8 cellular contexts compared by ENCODE assay signal in the genomic region with DNA sequence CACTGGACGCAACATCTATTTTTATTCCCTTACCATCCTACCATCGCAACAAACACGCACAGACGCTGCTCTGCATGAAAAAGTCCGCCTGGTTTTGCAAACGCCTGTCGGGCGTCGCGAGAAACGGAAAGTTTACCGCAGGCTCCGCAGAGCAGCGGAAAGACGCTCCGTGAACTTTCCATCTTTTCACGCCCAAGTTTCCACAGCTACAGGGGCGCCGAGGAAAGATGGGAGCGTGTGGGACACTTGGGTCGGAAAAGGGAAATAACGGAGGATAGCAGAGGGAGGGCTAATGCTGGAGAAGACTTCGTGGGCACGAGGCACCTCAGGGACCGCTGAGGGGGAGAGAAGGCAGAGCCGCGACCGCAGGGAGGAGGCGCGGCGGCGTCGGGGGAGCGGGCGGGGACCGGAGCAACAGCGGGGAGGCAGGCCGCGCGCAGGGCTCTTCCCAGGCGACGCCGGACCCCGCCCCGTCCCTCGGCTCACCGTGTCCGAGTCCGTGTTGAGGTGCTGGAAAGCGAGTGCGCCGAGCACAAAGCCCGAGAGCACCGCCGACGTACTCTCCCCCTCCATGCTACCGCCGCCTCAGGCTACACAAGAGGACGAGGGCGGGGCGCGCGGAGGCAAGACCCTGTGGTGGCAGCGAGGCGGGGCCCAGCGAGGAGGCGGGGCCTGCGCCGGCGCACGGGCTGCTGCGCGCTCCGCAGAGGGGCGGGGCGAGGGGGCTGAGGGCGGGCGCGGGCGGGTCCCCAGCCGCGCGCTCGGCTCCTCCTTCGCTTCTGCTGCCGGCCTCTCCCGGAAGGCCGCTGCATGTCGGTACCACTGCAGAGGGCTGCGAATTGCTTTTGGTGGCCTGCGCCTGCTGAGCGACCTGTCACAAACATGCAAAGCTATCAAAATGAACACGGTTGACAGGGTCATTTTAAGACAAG. TPM values are rescaled to one million over a fixed set of nuclear protein-coding genes. Genes with fewer than 3 reads are reported as not detected.
DNase-seq lines count a peak whose midpoint lies in the region; ATAC-seq and TF ChIP-seq lines count a peak whose summit lies in the region.

ABRAXAS1 (minus strand) TSS at position 601 of the 932 bp plus-strand sequence; CDS start at position 573, 28 bp downstream.

- TF ChIP-seq CTCF in CD4-positive, alpha-beta T cell (IDR thresholded peaks at IDR 0.05) = no peak
- TF ChIP-seq CTCF in lower lobe of right lung (IDR thresholded peaks at IDR 0.05) = no peak

- CTCF ChIA-PET in CD4-positive, alpha-beta T cell (lab: Charles Lee) = interaction anchor here (0.7 to 1.0 kb wide), 4 partner anchors 29 to 1200 kb away, joined by 3 to 4 read pairs (median 3); partner anchors contain the start of genes HELQ and MRPS18C
- CTCF ChIA-PET in activated CD4-positive, alpha-beta memory T cell treated with anti-CD3 and anti-CD28 coated beads, Interleukin-2, amount 10 ng/mL, durations not matched to agents 7 days and 5 days (lab: Charles Lee) = interaction anchor here (0.7 to 1.2 kb wide), 2 partner anchors 24 to 155 kb away, joined by 3 to 7 read pairs; no protein-coding TSS in a partner anchor

- peaks cover 32% of the 10 kb centered on the region for H3K4me1 Mint-ChIP-seq in CD4-positive, alpha-beta T cell (ENCODE audit: low read depth)
- peaks cover 15% of the 10 kb centered on the region for H3K4me1 Mint-ChIP-seq in activated CD4-positive, alpha-beta memory T cell treated with anti-CD3 and anti-CD28 coated beads, Interleukin-2, amount 10 ng/mL, durations not matched to agents 7 days and 5 days

- peaks cover 7% of the 10 kb centered on the region for H3K4me1 ChIP-seq in lower lobe of right lung

- H3K36me3 Mint-ChIP-seq in CD4-positive, alpha-beta T cell (ENCODE audit: low read depth) = peaks cover 20% of the 10 kb centered on the region
- H3K36me3 Mint-ChIP-seq in activated CD4-positive, alpha-beta memory T cell treated with anti-CD3 and anti-CD28 coated beads, Interleukin-2, amount 10 ng/mL, durations not matched to agents 7 days and 5 days (ENCODE audit: low read depth) = peaks cover 3% of the 10 kb centered on the region

- no peaks in the 10 kb centered on the region for H3K27me3 Mint-ChIP-seq in CD4-positive, alpha-beta T cell
- H3K27me3 Mint-ChIP-seq in activated CD4-positive, alpha-beta memory T cell treated with anti-CD3 and anti-CD28 coated beads, Interleukin-2, amount 10 ng/mL, durations not matched to agents 7 days and 5 days = no peaks in the 10 kb centered on the region

- H3K4me3 Mint-ChIP-seq in CD4-positive, alpha-beta T cell = peak within 1 kb of the TSS; percentile 94
- H3K4me3 Mint-ChIP-seq in activated CD4-positive, alpha-beta memory T cell treated with anti-CD3 and anti-CD28 coated beads, Interleukin-2, amount 10 ng/mL, durations not matched to agents 7 days and 5 days = peak within 1 kb of the TSS; percentile 95

- H3K36me3 ChIP-seq in lower lobe of right lung = no peaks in the 10 kb centered on the region

- peak; percentile 87 to 96 (median 94) for DNase-seq in CD4-positive, alpha-beta T cell
- DNase-seq in HK-2 (ENCODE audit: unreplicated experiment) (peak; percentile 92), NCI-H82 treated with DMSO at 0.1 percent for 48 hours (lab: John Stamatoyannopoulos, UW; ENCODE audit: unreplicated experiment) (peak; percentile 78), ecto neural progenitor cell (ENCODE audit: low spot score) (peak; percentile 96), lower lobe of right lung (peak; percentile 96)
- peak; percentile 95 for DNase-seq in activated CD4-positive, alpha-beta memory T cell treated with anti-CD3 and anti-CD28 coated beads, Interleukin-2, amount 10 ng/mL, durations not matched to agents 7 days and 5 days
- DNase-seq in stimulated activated CD4-positive, alpha-beta T cell treated with anti-CD3 and anti-CD28 coated beads, TNF-alpha, amount 100 ng/mL, for 1 hour (ENCODE audit: low read depth in 3 of 3, low spot score in 1 of 3) = peak; percentile 82 to 95 (median 90)

- H3K27me3 ChIP-seq in CD4-positive, alpha-beta T cell (ENCODE audit: control insufficient read depth, insufficient read depth, low read length) = no peaks in the 10 kb centered on the region
- no peaks in the 10 kb centered on the region for H3K27me3 ChIP-seq in lower lobe of right lung (ENCODE audit: low read depth)

- peak within 1 kb of the TSS; percentile 78 for H3K4me3 ChIP-seq in lower lobe of right lung

- H3K27ac Mint-ChIP-seq in CD4-positive, alpha-beta T cell = peak within 1 kb of the TSS; percentile 92
- H3K27ac Mint-ChIP-seq in activated CD4-positive, alpha-beta memory T cell treated with anti-CD3 and anti-CD28 coated beads, Interleukin-2, amount 10 ng/mL, durations not matched to agents 7 days and 5 days = peak within 1 kb of the TSS; percentile 89

- H3K9me3 Mint-ChIP-seq in CD4-positive, alpha-beta T cell = no peaks in the 10 kb centered on the region
- no peaks in the 10 kb centered on the region for H3K9me3 Mint-ChIP-seq in activated CD4-positive, alpha-beta memory T cell treated with anti-CD3 and anti-CD28 coated beads, Interleukin-2, amount 10 ng/mL, durations not matched to agents 7 days and 5 days

- intact Hi-C loops in CD4-positive, alpha-beta T cell (cut with DNase I, micrococcal nuclease) = loop anchor here (1.0 to 10.0 kb wide), 6 partner anchors 29 to 1202 kb away; partner anchors contain the start of genes HNRNPD (in 2 of the 2), CDS1 (in 1 of the 2), ENOPH1 (in 1 of the 2) and HELQ (in 1 of the 2)
- intact Hi-C loops in lower lobe of right lung (cut with DNase I) = no loop called here

- H3K27ac ChIP-seq in CD4-positive, alpha-beta T cell (ENCODE audit: low read depth, low read length) = peak within 1 kb of the TSS; percentile 71
- H3K27ac ChIP-seq in lower lobe of right lung = peak within 1 kb of the TSS; percentile 86

- H3K9me3 ChIP-seq in CD4-positive, alpha-beta T cell (ENCODE audit: control insufficient read depth, low read length) = no peaks in the 10 kb centered on the region
- H3K9me3 ChIP-seq in lower lobe of right lung = no peaks in the 10 kb centered on the region

- peak; percentile 91 for ATAC-seq in CD4-positive, alpha-beta T cell (ENCODE audit: poor library complexity)
- peak; percentile 96 for ATAC-seq in GM19455 (IDR thresholded peaks at IDR 0.05; ENCODE audit: unreplicated experiment)
- peak; percentile 100 for ATAC-seq in lower lobe of right lung

- POLR2A ChIA-PET in CD4-positive, alpha-beta T cell (lab: Charles Lee) = interaction anchor here (0.6 to 4.9 kb wide), 10 partner anchors 9 to 1055 kb away, joined by 3 to 67 read pairs (median 4); partner anchors contain the start of genes COPS4, COQ2, GPAT3 and HELQ
- POLR2A ChIA-PET in activated CD4-positive, alpha-beta memory T cell treated with anti-CD3 and anti-CD28 coated beads, Interleukin-2, amount 10 ng/mL, durations not matched to agents 7 days and 5 days (lab: Charles Lee) = interaction anchor here (0.7 to 3.7 kb wide), 17 partner anchors 9 to 1063 kb away, joined by 3 to 23 read pairs (median 3); partner anchors contain the start of genes COQ2, GPAT3, HELQ and MRPS18C

RNA-seq across cellular contexts. Expression of gene ABRAXAS1, which starts in this region (rescaled TPM):
- total RNA-seq in CD4-positive, alpha-beta T cell = 10 to 100 TPM; 19.3 to 19.5 TPM
- 10 to 100 TPM; 11.2 to 13.7 TPM for total RNA-seq in activated CD4-positive, alpha-beta memory T cell treated with anti-CD3 and anti-CD28 coated beads, Interleukin-2, amount 10 ng/mL, durations not matched to agents 7 days and 5 days
- 14.7 TPM for total RNA-seq in lower lobe of right lung

Comparison
In these comparisons a context has a peak if more than half of its experiments do, and no peak if none do; other contexts are left out.
1. Peak in every context shown above with its lines: DNase-seq, ATAC-seq, H3K4me3 ChIP-seq and H3K27ac ChIP-seq.